In genomic region chr7:82950436-82950835, GRCh38 we compare ENCODE assay signal across 21 cellular contexts.
DNase-seq lines count a peak whose midpoint lies in the region; ATAC-seq, FAIRE-seq and TF ChIP-seq lines count a peak whose summit lies in the region.
"Had no signal": no experiment of that assay in that cellular context is flagged by ENCODE, and none has a peak within 500 bp of the region (broad histone marks: within the 10 kb centered on the region; RNA-seq: fewer than 3 reads in every experiment).

No MANE protein-coding gene starts in this region.

- no peaks in the 10 kb centered on the region; the same call in 1 of the 2 replicates for H3K9me3 ChIP-seq in BLaER1
- H3K9me3 ChIP-seq in DND-41 (ENCODE audit: insufficient read depth, low read length, severe bottlenecking) = no peaks in the 10 kb centered on the region
- H3K9me3 ChIP-seq in OCI-LY1 (ENCODE audit: low read length) = no peaks in the 10 kb centered on the region
- H3K9me3 ChIP-seq: Caco-2 had no signal

- H3K27me3 ChIP-seq in BLaER1 (no peaks in the 10 kb centered on the region), DND-41 (ENCODE audit: insufficient read depth, low read length, poor library complexity) (no peaks in the 10 kb centered on the region), OCI-LY1 (ENCODE audit: insufficient read depth, low read length) (no peaks in the 10 kb centered on the region), bronchial epithelial cell (ENCODE audit: control insufficient read depth, insufficient read depth, low read length) (no peaks in the 10 kb centered on the region)

- H3K4me1 ChIP-seq in BLaER1 (peaks cover 20% of the 10 kb centered on the region), DND-41 (ENCODE audit: insufficient read depth, low read length) (no peaks in the 10 kb centered on the region), OCI-LY1 (ENCODE audit: insufficient read depth, low read length, severe bottlenecking) (peaks cover 26% of the 10 kb centered on the region)
- H3K4me1 ChIP-seq: Caco-2 had no signal

- no peak for TF ChIP-seq POLR2A in H54 (IDR thresholded peaks at IDR 0.05; ENCODE audit: low read depth, low read length)

- ATAC-seq in DND-41 (ENCODE audit: insufficient read depth, low read depth) (0 out of 3 replicates have a peak, but pooled peaks have one; percentile 19), GM21619 (IDR thresholded peaks at IDR 0.05; ENCODE audit: unreplicated experiment) (no peak), HG02763 (IDR thresholded peaks at IDR 0.05; ENCODE audit: unreplicated experiment) (no peak)
- ATAC-seq: CD8-positive, alpha-beta T cell; GM12878; HCT116 had no signal

- H3K79me2 ChIP-seq in DND-41 (ENCODE audit: insufficient read depth, low read length) (no peaks in the 10 kb centered on the region), OCI-LY1 (ENCODE audit: insufficient read depth, low read length) (no peaks in the 10 kb centered on the region)

- no peaks in the 10 kb centered on the region for H3F3A ChIP-seq in OCI-LY1 (ENCODE audit: insufficient read depth, low read length)

- H3K4me2 ChIP-seq in BLaER1 (peak overlapping the region; percentile 15; the same call in 1 of the 2 replicates), DND-41 (ENCODE audit: insufficient read depth, low read length) (no peak overlapping the region), OCI-LY1 (ENCODE audit: low read length) (peak overlapping the region; percentile 5)

- TF ChIP-seq CTCF in DND-41 (IDR thresholded peaks at IDR 0.05; ENCODE audit: borderline replicate concordance, extremely low read depth, low read length, poor library complexity, severe bottlenecking) = no peak
- no peak for TF ChIP-seq CTCF in OCI-LY1 (IDR thresholded peaks at IDR 0.05; ENCODE audit: low read length)
- TF ChIP-seq CTCF in bronchial epithelial cell (IDR thresholded peaks at IDR 0.05; ENCODE audit: insufficient read depth, low read length, severe bottlenecking) = no peak

- DNase-seq in DND-41 (no peak), bronchial epithelial cell (ENCODE audit: low read depth) (no peak), H54 (ENCODE audit: insufficient read length, low spot score) (no peak), GM19240 (ENCODE audit: insufficient read length, low spot score) (no peak)
- DNase-seq: Caco-2; CD4-positive, CD25-positive, alpha-beta regulatory T cell; CD8-positive, alpha-beta T cell; DMS153; EL; GDM1; GM23248; H9 had no signal

- no peak overlapping the region for H2AFZ ChIP-seq in DND-41 (ENCODE audit: low read depth, low read length)
- H2AFZ ChIP-seq in OCI-LY1 (ENCODE audit: low read length) = no peak overlapping the region
- H2AFZ ChIP-seq: GM23248 had no signal

- no peaks in the 10 kb centered on the region for H3K9me2 ChIP-seq in OCI-LY1 (ENCODE audit: low read depth, low read length)

- H3K4me3 ChIP-seq in BLaER1 = no peak overlapping the region
- H3K4me3 ChIP-seq in DND-41 (ENCODE audit: low read depth in 1 of 2, low read length in 2 of 2) = no peak overlapping the region
- no peak overlapping the region for H3K4me3 ChIP-seq in OCI-LY1 (ENCODE audit: low read depth, low read length, poor library complexity, severe bottlenecking)
- H3K4me3 ChIP-seq in bronchial epithelial cell (ENCODE audit: low read depth, low read length) = no peak overlapping the region
- H3K4me3 ChIP-seq: GM12878, GM23248 had no signal

- H3K36me3 ChIP-seq in BLaER1 (no peaks in the 10 kb centered on the region), DND-41 (ENCODE audit: insufficient read depth, low read length) (no peaks in the 10 kb centered on the region), OCI-LY1 (ENCODE audit: insufficient read depth, low read length) (no peaks in the 10 kb centered on the region), bronchial epithelial cell (ENCODE audit: control insufficient read depth, insufficient read depth, low read length) (no peaks in the 10 kb centered on the region)

- FAIRE-seq in bronchial epithelial cell (lab: Jason Lieb, UNC) (peak; percentile 87), H54 (lab: Jason Lieb, UNC) (no peak)
- FAIRE-seq: GM12878, GM19239, H1 had no signal

- H3K9ac ChIP-seq in BLaER1 = no peak overlapping the region
- H3K9ac ChIP-seq in DND-41 (ENCODE audit: low read depth, low read length) = no peak overlapping the region
- no peak overlapping the region for H3K9ac ChIP-seq in OCI-LY1 (ENCODE audit: low read length)
- H3K9ac ChIP-seq: GM23248 had no signal

- H3K27ac ChIP-seq in BLaER1 (no peak overlapping the region), DND-41 (ENCODE audit: low read length) (no peak overlapping the region), OCI-LY1 (ENCODE audit: low read depth, low read length, poor library complexity, severe bottlenecking) (no peak overlapping the region)
- H3K27ac ChIP-seq: C4-2B, GM23248 had no signal

- H4K20me1 ChIP-seq in BLaER1 (no peaks in the 10 kb centered on the region), DND-41 (ENCODE audit: insufficient read depth, low read length) (no peaks in the 10 kb centered on the region), OCI-LY1 (ENCODE audit: insufficient read depth, low read length) (no peaks in the 10 kb centered on the region)
